In genomic region chr14:105340821-105341408, GRCh38 we compare ENCODE assay signal across 13 cellular contexts. TPM values are rescaled to one million over a fixed set of nuclear protein-coding genes. Genes with fewer than 3 reads are reported as not detected.
DNase-seq lines count a peak whose midpoint lies in the region; TF ChIP-seq lines count a peak whose summit lies in the region.
"Had no signal": no experiment of that assay in that cellular context is flagged by ENCODE, and none has a peak within 500 bp of the region (broad histone marks: within the 10 kb centered on the region; RNA-seq: fewer than 3 reads in every experiment).

No MANE protein-coding gene starts in this region.

- no peak overlapping the region for H3K4me3 ChIP-seq in OCI-LY1 (ENCODE audit: low read depth, low read length, poor library complexity, severe bottlenecking)
- peak overlapping the region; percentile 26 to 40 for H3K4me3 ChIP-seq in stomach smooth muscle (ENCODE audit: low read length in 2 of 2)
- H3K4me3 ChIP-seq: body of pancreas had no signal

- H4K20me1 ChIP-seq in OCI-LY1 (ENCODE audit: insufficient read depth, low read length) = no peaks in the 10 kb centered on the region

- no peak overlapping the region for H2AFZ ChIP-seq in OCI-LY1 (ENCODE audit: low read length)

- no peak for TF ChIP-seq CTCF in OCI-LY1 (IDR thresholded peaks at IDR 0.05; ENCODE audit: low read length)

- no peaks in the 10 kb centered on the region for H3K9me3 Mint-ChIP-seq in dendritic cell treated with granulocyte-macrophage colony-stimulating factor and Interleukin-4, amounts not matched to agents 40 ng/mL and 50 ng/mL, for 4 days

- H3K27ac Mint-ChIP-seq in dendritic cell treated with granulocyte-macrophage colony-stimulating factor and Interleukin-4, amounts not matched to agents 40 ng/mL and 50 ng/mL, for 4 days = peak overlapping the region; percentile 59

- H3K36me3 Mint-ChIP-seq in dendritic cell treated with granulocyte-macrophage colony-stimulating factor and Interleukin-4, amounts not matched to agents 40 ng/mL and 50 ng/mL, for 4 days (ENCODE audit: low read depth) = peaks cover 22% of the 10 kb centered on the region

- H3K9ac ChIP-seq in OCI-LY1 (ENCODE audit: low read length) = no peak overlapping the region
- H3K9ac ChIP-seq in stomach smooth muscle (ENCODE audit: low read length in 2 of 2) = peak overlapping the region; percentile 13 to 29

- H3K27me3 ChIP-seq in OCI-LY1 (ENCODE audit: insufficient read depth, low read length) = peaks cover 4% of the 10 kb centered on the region; the same call in 1 of the 2 replicates
- no peaks in the 10 kb centered on the region for H3K27me3 ChIP-seq in stomach smooth muscle (ENCODE audit: control insufficient read depth in 1 of 2, insufficient read depth in 2 of 2, low read length in 2 of 2)
- H3K27me3 ChIP-seq: body of pancreas had no signal

- no peaks in the 10 kb centered on the region for H3K79me2 ChIP-seq in OCI-LY1 (ENCODE audit: insufficient read depth, low read length)

- H3K9me2 ChIP-seq in OCI-LY1 (ENCODE audit: low read depth, low read length) = no peaks in the 10 kb centered on the region

- peaks cover 3% of the 10 kb centered on the region for H3K27me3 Mint-ChIP-seq in dendritic cell treated with granulocyte-macrophage colony-stimulating factor and Interleukin-4, amounts not matched to agents 40 ng/mL and 50 ng/mL, for 4 days

- no peak overlapping the region for H3K4me3 Mint-ChIP-seq in dendritic cell treated with granulocyte-macrophage colony-stimulating factor and Interleukin-4, amounts not matched to agents 40 ng/mL and 50 ng/mL, for 4 days
- H3K4me3 Mint-ChIP-seq: activated T-cell treated with anti-CD3 and anti-CD28 coated beads, Interleukin-2, amount 50 U/mL, for 4 hours had no signal

- H3K9me3 ChIP-seq in OCI-LY1 (ENCODE audit: low read length) (0 out of 2 replicates have a peak, but pooled peaks cover 3% of the 10 kb centered on the region), stomach smooth muscle (ENCODE audit: control insufficient read depth in 2 of 2, low read length in 2 of 2) (no peaks in the 10 kb centered on the region)
- H3K9me3 ChIP-seq: body of pancreas had no signal

- no peaks in the 10 kb centered on the region for H3F3A ChIP-seq in OCI-LY1 (ENCODE audit: insufficient read depth, low read length)

- peak; percentile 27 to 75 for DNase-seq in hippocampal formation (lab: John Stamatoyannopoulos, UW)
- no peak for DNase-seq in NCI-H748 (lab: John Stamatoyannopoulos, UW; ENCODE audit: unreplicated experiment)
- no peak for DNase-seq in SK-N-DZ (ENCODE audit: low spot score)
- DNase-seq in activated CD8-positive, alpha-beta memory T cell treated with anti-CD3 and anti-CD28 coated beads, Interleukin-2, amount 50 U/mL, for 48 hours = no peak
- DNase-seq: activated T-cell treated with anti-CD3 and anti-CD28 coated beads, Interleukin-2, amount 50 U/mL, for 4 hours; NCI-H510A treated with DMSO at 0.1 percent for 48 hours; SHP77 treated with DMSO at 0.1 percent for 48 hours; trophoblast cell had no signal

- peaks cover 78% of the 10 kb centered on the region for H3K4me1 Mint-ChIP-seq in dendritic cell treated with granulocyte-macrophage colony-stimulating factor and Interleukin-4, amounts not matched to agents 40 ng/mL and 50 ng/mL, for 4 days (ENCODE audit: low read depth)

- no peak overlapping the region for H3K4me2 ChIP-seq in OCI-LY1 (ENCODE audit: low read length)

- H3K27ac ChIP-seq in OCI-LY1 (ENCODE audit: low read depth, low read length, poor library complexity, severe bottlenecking) = peak overlapping the region; percentile 65
- H3K27ac ChIP-seq in stomach smooth muscle (ENCODE audit: low read length) = peak overlapping the region; percentile 84
- H3K27ac ChIP-seq: body of pancreas, epithelial cell of prostate had no signal

- no peaks in the 10 kb centered on the region for H3K36me3 ChIP-seq in OCI-LY1 (ENCODE audit: insufficient read depth, low read length)
- no peaks in the 10 kb centered on the region for H3K36me3 ChIP-seq in stomach smooth muscle (ENCODE audit: control insufficient read depth in 2 of 2, insufficient read depth in 2 of 2, low read length in 2 of 2)

- intact Hi-C loops in dendritic cell treated with granulocyte-macrophage colony-stimulating factor and Interleukin-4, amounts not matched to agents 40 ng/mL and 50 ng/mL, for 4 days (cut with micrococcal nuclease) = no loop called here

- H3K4me1 ChIP-seq in OCI-LY1 (ENCODE audit: insufficient read depth, low read length, severe bottlenecking) (peaks cover 19% of the 10 kb centered on the region), stomach smooth muscle (ENCODE audit: control insufficient read depth, insufficient read depth, low read length) (peaks cover 51% of the 10 kb centered on the region)

RNA-seq across cellular contexts. Expression of gene PACS2, which starts 26.4 kb away (rescaled TPM):
- polyA plus RNA-seq in SK-N-DZ (2014; cell fraction: cytosol; rRNA removed) = 21.0 and 31.3 TPM in 2 replicates
- 175 and 199 TPM in 2 replicates for polyA plus RNA-seq in SK-N-DZ (2014; cell fraction: nucleus; rRNA removed)

RNA-seq across cellular contexts. Expression of gene BRF1, which starts 40.1 kb away (rescaled TPM):
- 19.0 and 21.0 TPM in 2 replicates for polyA plus RNA-seq in SK-N-DZ (2014; cell fraction: cytosol; rRNA removed)
- 39.7 and 48.3 TPM in 2 replicates for polyA plus RNA-seq in SK-N-DZ (2014; cell fraction: nucleus; rRNA removed)

RNA-seq across cellular contexts. Expression of gene TEX22, which starts 57.4 kb away (rescaled TPM):
- not detected in 2 replicates for polyA plus RNA-seq in SK-N-DZ (2014; cell fraction: cytosol; rRNA removed)
- polyA plus RNA-seq in SK-N-DZ (2014; cell fraction: nucleus; rRNA removed) = 1.1 and 2.3 TPM in 2 replicates

Comparison
In these comparisons a context has a peak if more than half of its experiments do, and no peak if none do; other contexts are left out.
1. DNase-seq: peak in hippocampal formation (2 of 2); none in NCI-H748 (single experiment), SK-N-DZ (single experiment) and activated CD8-positive, alpha-beta memory T cell treated with anti-CD3 and anti-CD28 coated beads, Interleukin-2, amount 50 U/mL, for 48 hours (single experiment).